1 cellular context compared by ENCODE assay signal in genomic region chr14:60091550-60092511, GRCh38.
A peak's percentile ranks its signal among the peaks of the same experiment; 100 is the strongest.
TF ChIP-seq lines count a peak whose summit lies in the region.

PCNX4 (plus strand) TSS chr14:60091923; CDS start chr14:60107639, 15,716 bp downstream.

TF ChIP-seq in HepG2, 621 proteins besides CTCF, POLR2A, EP300 and RAD21 (continued from another document and continues in another):
- TF ChIP-seq YEATS4 (CRISPR knock-in tag; IDR thresholded peaks at IDR 0.05; ENCODE audit: borderline replicate concordance): peak; percentile 99
- peak; percentile 85; the same call in 1 of the 2 replicates for TF ChIP-seq ZNF766 (CRISPR knock-in tag; IDR thresholded peaks at IDR 0.05; ENCODE audit: borderline replicate concordance)
- no peak for TF ChIP-seq ATM (IDR thresholded peaks at IDR 0.05; ENCODE audit: borderline replicate concordance)
- TF ChIP-seq ZNF580 (CRISPR knock-in tag; IDR thresholded peaks at IDR 0.05; ENCODE audit: borderline replicate concordance, low read depth): peak; percentile 95
- TF ChIP-seq GPN1 (CRISPR knock-in tag; IDR thresholded peaks at IDR 0.05; ENCODE audit: borderline replicate concordance): no peak; the same call in 1 of the 2 replicates
- peak; percentile 37; the same call in 1 of the 2 replicates for TF ChIP-seq NCOR1 (IDR thresholded peaks at IDR 0.05; ENCODE audit: borderline replicate concordance, low read length)
- peak; percentile 67; the same call in 1 of the 2 replicates for TF ChIP-seq SMYD3 (CRISPR knock-in tag; IDR thresholded peaks at IDR 0.05)
- no peak for TF ChIP-seq U2AF1 (optimal IDR thresholded peaks at IDR 0.05; ENCODE audit: low read depth, low read length)
- TF ChIP-seq PRMT3 (CRISPR knock-in tag; IDR thresholded peaks at IDR 0.05; ENCODE audit: borderline replicate concordance, low read depth): no peak; the same call in 1 of the 2 replicates
- peak; percentile 70; the same call in 1 of the 2 replicates for TF ChIP-seq ZNF780A (CRISPR knock-in tag; IDR thresholded peaks at IDR 0.05)
- peak; percentile 94 for TF ChIP-seq CEBPB (IDR thresholded peaks at IDR 0.05; ENCODE audit: borderline replicate concordance, low read depth, low read length)
- TF ChIP-seq ZIK1 (CRISPR knock-in tag; IDR thresholded peaks at IDR 0.05; ENCODE audit: borderline replicate concordance, low read depth): peak; percentile 89; the same call in 1 of the 2 replicates
- TF ChIP-seq ZNF24 (IDR thresholded peaks at IDR 0.05): no peak
- peak; percentile 81 for TF ChIP-seq ZKSCAN8 (CRISPR knock-in tag; IDR thresholded peaks at IDR 0.05; ENCODE audit: borderline replicate concordance)
- peak; percentile 96 for TF ChIP-seq ZNF350 (CRISPR knock-in tag; IDR thresholded peaks at IDR 0.05; ENCODE audit: borderline replicate concordance, low read depth)
- peak; percentile 64; the same call in 1 of the 2 replicates for TF ChIP-seq SMAD1 (CRISPR knock-in tag; IDR thresholded peaks at IDR 0.05; ENCODE audit: borderline replicate concordance, low read depth)
- TF ChIP-seq HDAC2 (CRISPR knock-in tag; IDR thresholded peaks at IDR 0.05): peak; percentile 60
- no peak for TF ChIP-seq ZNF3 (CRISPR knock-in tag; IDR thresholded peaks at IDR 0.05)
- TF ChIP-seq AHDC1 (CRISPR knock-in tag; IDR thresholded peaks at IDR 0.05; ENCODE audit: borderline replicate concordance): peak; percentile 73; the same call in 1 of the 2 replicates
- peak; percentile 68; the same call in 1 of the 2 replicates for TF ChIP-seq LRRFIP1 (CRISPR knock-in tag; conservative IDR thresholded peaks at IDR 0.05)
- peak; percentile 79 for TF ChIP-seq ISL2 (CRISPR knock-in tag; IDR thresholded peaks at IDR 0.05)
- peak; percentile 44; the same call in 1 of the 2 replicates for TF ChIP-seq ZNF414 (CRISPR knock-in tag; IDR thresholded peaks at IDR 0.05)
- peak; percentile 92 for TF ChIP-seq RFX3 (CRISPR knock-in tag; IDR thresholded peaks at IDR 0.05)
- TF ChIP-seq ZFAT (CRISPR knock-in tag; conservative IDR thresholded peaks at IDR 0.05): no peak
- TF ChIP-seq REXO4 (CRISPR knock-in tag; IDR thresholded peaks at IDR 0.05; ENCODE audit: borderline replicate concordance): peak; percentile 42; the same call in 1 of the 2 replicates
- TF ChIP-seq ARID3A (IDR thresholded peaks at IDR 0.05; ENCODE audit: low read depth, low read length): no peak; the same call in 1 of the 2 replicates
- peak; percentile 90 for TF ChIP-seq E2F1 (CRISPR knock-in tag; IDR thresholded peaks at IDR 0.05)
- TF ChIP-seq IRF2 (CRISPR knock-in tag; IDR thresholded peaks at IDR 0.05): 0 out of 2 replicates have a peak, but pooled peaks have one; percentile 57
- TF ChIP-seq ZNF546 (CRISPR knock-in tag; conservative IDR thresholded peaks at IDR 0.05): no peak; the same call in 1 of the 2 replicates
- TF ChIP-seq ZNF646 (CRISPR knock-in tag; IDR thresholded peaks at IDR 0.05): 0 out of 2 replicates have a peak, but pooled peaks have one; percentile 37
- peak; percentile 93; the same call in 1 of the 2 replicates for TF ChIP-seq ZNF225 (CRISPR knock-in tag; IDR thresholded peaks at IDR 0.05)
- peak; percentile 48; the same call in 1 of the 2 replicates for TF ChIP-seq SP2 (CRISPR knock-in tag; IDR thresholded peaks at IDR 0.05)
- TF ChIP-seq ZSCAN21 (CRISPR knock-in tag; IDR thresholded peaks at IDR 0.05; ENCODE audit: borderline replicate concordance): peak; percentile 96
- TF ChIP-seq ZNF160 (CRISPR knock-in tag; IDR thresholded peaks at IDR 0.05): 0 out of 2 replicates have a peak, but pooled peaks have one; percentile 50
- 0 out of 2 replicates have a peak, but pooled peaks have one; percentile 52 for TF ChIP-seq ZBTB46 (CRISPR knock-in tag; IDR thresholded peaks at IDR 0.05; ENCODE audit: borderline replicate concordance)
- TF ChIP-seq MZF1 (CRISPR knock-in tag; IDR thresholded peaks at IDR 0.05; ENCODE audit: borderline replicate concordance): no peak
